In the genomic region with DNA sequence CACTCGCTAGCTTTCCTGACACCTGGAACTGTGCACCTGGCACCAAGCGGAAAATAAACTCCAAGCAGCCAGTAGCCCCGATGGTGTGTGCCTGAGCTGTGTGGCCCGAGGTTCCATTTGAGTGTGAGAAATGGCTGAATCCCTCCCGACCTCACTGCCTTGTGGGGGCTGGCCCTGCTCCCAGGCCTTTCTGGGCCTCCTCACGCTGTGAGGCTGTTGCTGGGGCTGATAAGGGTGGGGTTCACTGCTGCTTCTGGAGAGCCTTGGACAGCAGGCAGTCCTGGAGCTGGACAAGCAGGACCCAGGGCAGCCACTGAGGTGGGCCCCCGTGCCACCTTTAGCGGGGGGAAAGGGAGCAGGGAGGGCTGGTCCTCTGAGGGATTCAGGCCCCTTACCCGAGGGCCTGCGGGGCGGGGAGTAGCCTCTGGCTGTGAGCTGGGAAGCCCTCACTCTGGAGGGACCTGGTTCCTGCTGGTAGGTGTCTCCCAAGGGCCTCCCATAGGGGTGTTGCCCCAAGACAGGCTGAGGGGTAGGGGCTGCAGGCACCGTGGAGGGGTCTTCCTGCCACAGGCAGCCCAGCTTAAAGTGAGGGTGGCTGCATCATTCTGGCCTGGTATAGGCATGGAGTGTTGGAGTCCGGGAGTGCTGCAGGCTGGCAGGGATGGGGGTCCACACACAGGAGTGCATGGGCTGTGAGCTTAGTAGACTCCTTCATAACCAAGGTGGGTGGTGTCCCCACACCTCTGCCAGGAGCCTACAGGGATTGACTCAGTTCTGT, we compare ENCODE assay signal across 1 cellular context.
TF ChIP-seq lines count a peak whose summit lies in the region.

No MANE protein-coding gene starts in this region.

TF ChIP-seq in HEK293, 187 proteins besides CTCF, POLR2A, EP300 and RAD21 (continued from another document):
- TF ChIP-seq, protein P1, sequence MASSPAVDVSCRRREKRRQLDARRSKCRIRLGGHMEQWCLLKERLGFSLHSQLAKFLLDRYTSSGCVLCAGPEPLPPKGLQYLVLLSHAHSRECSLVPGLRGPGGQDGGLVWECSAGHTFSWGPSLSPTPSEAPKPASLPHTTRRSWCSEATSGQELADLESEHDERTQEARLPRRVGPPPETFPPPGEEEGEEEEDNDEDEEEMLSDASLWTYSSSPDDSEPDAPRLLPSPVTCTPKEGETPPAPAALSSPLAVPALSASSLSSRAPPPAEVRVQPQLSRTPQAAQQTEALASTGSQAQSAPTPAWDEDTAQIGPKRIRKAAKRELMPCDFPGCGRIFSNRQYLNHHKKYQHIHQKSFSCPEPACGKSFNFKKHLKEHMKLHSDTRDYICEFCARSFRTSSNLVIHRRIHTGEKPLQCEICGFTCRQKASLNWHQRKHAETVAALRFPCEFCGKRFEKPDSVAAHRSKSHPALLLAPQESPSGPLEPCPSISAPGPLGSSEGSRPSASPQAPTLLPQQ (tag by site-specific recombination; IDR thresholded peaks at IDR 0.05), result no peak
- TF ChIP-seq ZNF701 (tag by site-specific recombination; IDR thresholded peaks at IDR 0.05), result no peak
